36 cellular contexts compared by ENCODE assay signal in genomic region chr12:94111290-94111689, GRCh38.
"Had no signal": no experiment of that assay in that cellular context is flagged by ENCODE, and none has a peak within 500 bp of the region (broad histone marks: within the 10 kb centered on the region; RNA-seq: fewer than 3 reads in every experiment).

No MANE protein-coding gene starts in this region.

- DNase-seq: activated B cell treated with CpG ODN at 0.5 μM for 24 hours; activated CD4-positive, alpha-beta T cell treated with anti-CD3 and anti-CD28 coated beads for 48 hours; activated CD4-positive, alpha-beta T cell treated with anti-CD3 and anti-CD28 coated beads, Interleukin-2, amount 50 U/mL, for 1 hour; activated CD4-positive, alpha-beta T cell treated with anti-CD3 and anti-CD28 coated beads, Interleukin-2, amount 50 U/mL, for 48 hours; activated CD8-positive, alpha-beta memory T cell treated with anti-CD3 and anti-CD28 coated beads for 24 hours; activated CD8-positive, alpha-beta memory T cell treated with anti-CD3 and anti-CD28 coated beads, Interleukin-2, amount 50 U/mL, for 4 hours; activated CD8-positive, alpha-beta T cell treated with anti-CD3 and anti-CD28 coated beads for 36 hours; activated gamma-delta T cell; activated naive CD4-positive, alpha-beta T cell; activated naive CD4-positive, alpha-beta T cell treated with anti-CD3 and anti-CD28 coated beads, Interleukin-2, amount 10 ng/mL, durations not matched to agents 7 days and 5 days; activated naive CD8-positive, alpha-beta T cell treated with anti-CD3 and anti-CD28 coated beads for 36 hours; activated T-cell treated with anti-CD3 and anti-CD28 coated beads, Interleukin-2, amount 50 U/mL, for 1 hour; activated T-cell treated with anti-CD3 and anti-CD28 coated beads, Interleukin-2, amount 50 U/mL, for 48 hours; central memory CD4-positive, alpha-beta T cell; cerebellar nuclear complex; colonic mucosa; dermis blood vessel endothelial cell; effector CD4-positive, alpha-beta T cell; effector memory CD8-positive, alpha-beta T cell; erythroblast; foreskin keratinocyte; gastrocnemius medialis; glutamatergic neuron; heart left ventricle; hypothalamus; T-cell; T1000; WERI-Rb-1 had no signal

- ATAC-seq: activated CD4-positive, CD25-positive, alpha-beta regulatory T cell treated with anti-CD3 and anti-CD28 coated beads, Interleukin-2, amount 50 U/mL, for 24 hours; activated CD8-positive, alpha-beta T cell treated with anti-CD3 and anti-CD28 coated beads for 36 hours; effector memory CD8-positive, alpha-beta T cell; foreskin keratinocyte; gastrocnemius medialis; T-cell had no signal

- H3K4me1 ChIP-seq: ascending aorta, breast epithelium, colonic mucosa, esophagus muscularis mucosa, foreskin keratinocyte, gastrocnemius medialis had no signal

- H3K9me3 ChIP-seq: ascending aorta, breast epithelium, colonic mucosa, esophagus muscularis mucosa, gastrocnemius medialis had no signal

- H3K36me3 ChIP-seq: ascending aorta, breast epithelium, cardiac muscle cell, colonic mucosa, esophagus muscularis mucosa, gastrocnemius medialis, heart left ventricle, WERI-Rb-1 had no signal

- H3K27ac ChIP-seq: ascending aorta, breast epithelium, cardiac muscle cell, colonic mucosa, esophagus muscularis mucosa, foreskin keratinocyte, gastrocnemius medialis, heart left ventricle, WERI-Rb-1 had no signal

- H3K27me3 ChIP-seq: ascending aorta, breast epithelium, cardiac muscle cell, colonic mucosa had no signal

- H3K9me3 Mint-ChIP-seq: activated B cell treated with CpG ODN at 0.5 μM for 24 hours; activated CD8-positive, alpha-beta T cell treated with anti-CD3 and anti-CD28 coated beads for 36 hours; activated naive CD4-positive, alpha-beta T cell treated with anti-CD3 and anti-CD28 coated beads, Interleukin-2, amount 10 ng/mL, durations not matched to agents 7 days and 5 days; activated naive CD8-positive, alpha-beta T cell treated with anti-CD3 and anti-CD28 coated beads for 36 hours; effector memory CD8-positive, alpha-beta T cell; T-cell; T-helper 1 cell treated with Interleukin-12 subunit alpha and Interleukin-12 subunit beta and Interleukin-4 antibody, amounts not matched to agents 30 μg/mL and 1 μg/mL, for 36 hours; T-helper 2 cell treated with Interferon-gamma antibody and Interleukin-4, amounts not matched to agents 5 μg/mL and 100 μg/mL, for 36 hours had no signal

- H3K27me3 Mint-ChIP-seq: activated CD8-positive, alpha-beta T cell treated with anti-CD3 and anti-CD28 coated beads for 36 hours had no signal

- H3K27ac Mint-ChIP-seq: activated B cell treated with CpG ODN at 0.5 μM for 24 hours; activated CD8-positive, alpha-beta T cell treated with anti-CD3 and anti-CD28 coated beads for 36 hours; activated naive CD4-positive, alpha-beta T cell treated with anti-CD3 and anti-CD28 coated beads, Interleukin-2, amount 10 ng/mL, durations not matched to agents 7 days and 5 days; activated naive CD8-positive, alpha-beta T cell treated with anti-CD3 and anti-CD28 coated beads for 36 hours; brain; effector memory CD8-positive, alpha-beta T cell; T-cell; T-helper 1 cell treated with Interleukin-12 subunit alpha and Interleukin-12 subunit beta and Interleukin-4 antibody, amounts not matched to agents 30 μg/mL and 1 μg/mL, for 36 hours; T-helper 2 cell treated with Interferon-gamma antibody and Interleukin-4, amounts not matched to agents 5 μg/mL and 100 μg/mL, for 36 hours had no signal

- H3K4me3 ChIP-seq: ascending aorta, breast epithelium, cardiac muscle cell, colonic mucosa, esophagus muscularis mucosa, gastrocnemius medialis, heart left ventricle had no signal

- H3K4me3 Mint-ChIP-seq: activated B cell treated with CpG ODN at 0.5 μM for 24 hours; activated CD8-positive, alpha-beta T cell treated with anti-CD3 and anti-CD28 coated beads for 36 hours; activated naive CD4-positive, alpha-beta T cell treated with anti-CD3 and anti-CD28 coated beads, Interleukin-2, amount 10 ng/mL, durations not matched to agents 7 days and 5 days; activated naive CD8-positive, alpha-beta T cell treated with anti-CD3 and anti-CD28 coated beads for 36 hours; brain; effector memory CD8-positive, alpha-beta T cell; T-cell; T-helper 1 cell treated with Interleukin-12 subunit alpha and Interleukin-12 subunit beta and Interleukin-4 antibody, amounts not matched to agents 30 μg/mL and 1 μg/mL, for 36 hours; T-helper 2 cell treated with Interferon-gamma antibody and Interleukin-4, amounts not matched to agents 5 μg/mL and 100 μg/mL, for 36 hours had no signal

- H3K36me3 Mint-ChIP-seq: activated naive CD4-positive, alpha-beta T cell treated with anti-CD3 and anti-CD28 coated beads, Interleukin-2, amount 10 ng/mL, durations not matched to agents 7 days and 5 days; activated naive CD8-positive, alpha-beta T cell treated with anti-CD3 and anti-CD28 coated beads for 36 hours; brain; T-cell had no signal

- H3K4me1 Mint-ChIP-seq: activated B cell treated with CpG ODN at 0.5 μM for 24 hours, brain had no signal
